ENCODE assay signal across 17 cellular contexts in the genomic region with DNA sequence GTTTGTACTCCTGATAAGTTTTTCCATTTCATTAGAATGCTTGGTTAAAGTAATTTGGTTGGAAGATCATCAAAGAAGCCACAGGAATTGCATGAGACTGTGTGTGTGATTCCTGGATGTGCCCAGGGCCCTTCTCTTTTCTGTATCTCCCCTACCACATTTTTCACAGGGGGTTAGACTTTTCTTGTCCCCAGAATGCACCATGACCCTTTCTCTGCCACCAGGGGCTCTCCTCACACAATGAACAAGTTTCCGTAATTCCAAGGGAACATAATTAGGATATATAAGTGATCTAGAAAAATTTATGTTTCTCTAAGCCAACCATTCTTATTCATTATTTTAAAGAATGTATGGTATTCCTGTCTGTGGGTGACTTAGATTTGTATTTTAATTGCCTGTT.
DNase-seq lines count a peak whose midpoint lies in the region; ATAC-seq, FAIRE-seq and TF ChIP-seq lines count a peak whose summit lies in the region.
"Had no signal": no experiment of that assay in that cellular context is flagged by ENCODE, and none has a peak within 500 bp of the region (broad histone marks: within the 10 kb centered on the region; RNA-seq: fewer than 3 reads in every experiment).

No MANE protein-coding gene starts in this region.

- H3K4me2 ChIP-seq in neural cell (ENCODE audit: low read length), result peak overlapping the region; percentile 38

- no peak for TF ChIP-seq POLR2A in GM18505 (IDR thresholded peaks at IDR 0.05; ENCODE audit: borderline replicate concordance, extremely low read depth, insufficient read depth, insufficient read length)

- no peak for FAIRE-seq in urothelium cell line (lab: Jason Lieb, UNC)
- FAIRE-seq: bronchial epithelial cell had no signal

- no peak for DNase-seq in BJ (ENCODE audit: low read depth)
- DNase-seq in cardiac fibroblast (ENCODE audit: low read depth in 2 of 2), result no peak
- no peak for DNase-seq in RKO (ENCODE audit: low spot score)
- DNase-seq in urothelium cell line (ENCODE audit: low spot score), result no peak
- DNase-seq: activated naive CD4-positive, alpha-beta T cell treated with anti-CD3 and anti-CD28 coated beads for 36 hours; activated T-cell treated with anti-CD3 and anti-CD28 coated beads for 4 hours; CD4-positive, CD25-positive, alpha-beta regulatory T cell; DMS79 treated with DMSO at 0.1 percent for 48 hours; hypothalamus; NCI-H187; ovary had no signal

- TF ChIP-seq CTCF in BJ (IDR thresholded peaks at IDR 0.05; ENCODE audit: insufficient read depth, low read depth, low read length), result peak; percentile 40; the same call in 1 of the 2 replicates
- TF ChIP-seq CTCF in cardiac fibroblast (IDR thresholded peaks at IDR 0.05; ENCODE audit: low read depth, low read length), result peak; percentile 24
- no peak for TF ChIP-seq CTCF in neural cell (IDR thresholded peaks at IDR 0.05; ENCODE audit: poor library complexity, severe bottlenecking)

- H3K27ac ChIP-seq in HUES48 (ENCODE audit: low read depth, low read length) (peak overlapping the region; percentile 46), neural cell (ENCODE audit: low read length) (peak overlapping the region; percentile 91)
- H3K27ac ChIP-seq: ovary, skin epidermis had no signal

- H3K9me3 ChIP-seq in HUES48 (ENCODE audit: control insufficient read depth, insufficient read depth, low read length) (no peaks in the 10 kb centered on the region), neural cell (ENCODE audit: low read length) (no peaks in the 10 kb centered on the region)
- H3K9me3 ChIP-seq: ovary had no signal

- CTCF ChIA-PET in BJ (lab: Yijun Ruan, JAX), result interaction anchor here (0.9 to 1.5 kb wide), 5 partner anchors 9 to 158 kb away, joined by 3 to 4 read pairs (median 3); no protein-coding TSS in a partner anchor

- H3K36me3 ChIP-seq in BJ (ENCODE audit: control insufficient read depth, insufficient read depth, low read length) (no peaks in the 10 kb centered on the region), HUES48 (ENCODE audit: control insufficient read depth, insufficient read depth, low read length) (peaks cover 28% of the 10 kb centered on the region), neural cell (ENCODE audit: insufficient read depth, low read length) (peaks cover 12% of the 10 kb centered on the region)
- H3K36me3 ChIP-seq: ovary had no signal

- H3K4me1 ChIP-seq in HUES48 (ENCODE audit: control insufficient read depth, insufficient read depth, low read length), result peaks cover 43% of the 10 kb centered on the region

- H3K27me3 ChIP-seq in BJ (ENCODE audit: control insufficient read depth, insufficient read depth, low read length) (no peaks in the 10 kb centered on the region), HUES48 (ENCODE audit: control insufficient read depth, insufficient read depth, low read length) (no peaks in the 10 kb centered on the region), neural cell (ENCODE audit: insufficient read depth, low read depth, low read length) (no peaks in the 10 kb centered on the region)
- H3K27me3 ChIP-seq: ovary had no signal

- ATAC-seq in GM18505 (IDR thresholded peaks at IDR 0.05; ENCODE audit: unreplicated experiment) (no peak), HG02610 (IDR thresholded peaks at IDR 0.05; ENCODE audit: unreplicated experiment) (no peak)

- TF ChIP-seq RAD21 in neural cell (conservative IDR thresholded peaks at IDR 0.05), result no peak

- H3K79me2 ChIP-seq in neural cell (replicated peaks; ENCODE audit: insufficient read depth, low read length), result no peaks in the 10 kb centered on the region

- H3F3A ChIP-seq in neural cell (ENCODE audit: insufficient read depth, low read length, poor library complexity, severe bottlenecking), result peaks cover 8% of the 10 kb centered on the region

- no peak overlapping the region for H3K4me3 ChIP-seq in BJ (ENCODE audit: low read depth, low read length)
- H3K4me3 ChIP-seq in HUES48 (ENCODE audit: low read depth, low read length), result no peak overlapping the region
- no peak overlapping the region for H3K4me3 ChIP-seq in cardiac fibroblast (replicated peaks in 1 of 2; ENCODE audit: low read depth in 2 of 2, low read length in 2 of 2)
- peak overlapping the region; percentile 36 for H3K4me3 ChIP-seq in neural cell (ENCODE audit: low read length)
- H3K4me3 ChIP-seq: ovary, skin epidermis had no signal

- H3K9ac ChIP-seq in HUES48 (ENCODE audit: low read depth, low read length) (no peak overlapping the region), neural cell (ENCODE audit: low read length) (peak overlapping the region; percentile 57)

- H2AFZ ChIP-seq in neural cell (ENCODE audit: low read depth, low read length), result no peak overlapping the region

- POLR2A ChIA-PET in BJ (lab: Charles Lee), result interaction anchor here (0.6 kb wide), 1 partner anchor 102 kb away, joined by 3 read pairs; no protein-coding TSS in a partner anchor

- no peaks in the 10 kb centered on the region for H4K20me1 ChIP-seq in neural cell (ENCODE audit: insufficient read depth)

- H3K9me2 ChIP-seq in neural cell (ENCODE audit: insufficient read depth, low read length), result no peaks in the 10 kb centered on the region

- TF ChIP-seq EP300 in neural cell (conservative IDR thresholded peaks at IDR 0.05; ENCODE audit: poor library complexity, severe bottlenecking), result no peak

TF ChIP-seq in neural cell, 6 proteins besides CTCF, POLR2A, EP300 and RAD21:
- TF ChIP-seq EZH2 (IDR thresholded peaks at IDR 0.05; ENCODE audit: borderline replicate concordance, insufficient read depth, low read length, poor library complexity, severe bottlenecking), result no peak
- TF ChIP-seq POLR2AphosphoS5 (IDR thresholded peaks at IDR 0.05), result no peak
- no peak for TF ChIP-seq MXI1 (conservative IDR thresholded peaks at IDR 0.05; ENCODE audit: poor library complexity, severe bottlenecking)
- TF ChIP-seq TAF1 (IDR thresholded peaks at IDR 0.05; ENCODE audit: low read depth), result no peak
- TF ChIP-seq SMC3 (conservative IDR thresholded peaks at IDR 0.05; ENCODE audit: poor library complexity), result no peak
- TF ChIP-seq, protein P1, sequence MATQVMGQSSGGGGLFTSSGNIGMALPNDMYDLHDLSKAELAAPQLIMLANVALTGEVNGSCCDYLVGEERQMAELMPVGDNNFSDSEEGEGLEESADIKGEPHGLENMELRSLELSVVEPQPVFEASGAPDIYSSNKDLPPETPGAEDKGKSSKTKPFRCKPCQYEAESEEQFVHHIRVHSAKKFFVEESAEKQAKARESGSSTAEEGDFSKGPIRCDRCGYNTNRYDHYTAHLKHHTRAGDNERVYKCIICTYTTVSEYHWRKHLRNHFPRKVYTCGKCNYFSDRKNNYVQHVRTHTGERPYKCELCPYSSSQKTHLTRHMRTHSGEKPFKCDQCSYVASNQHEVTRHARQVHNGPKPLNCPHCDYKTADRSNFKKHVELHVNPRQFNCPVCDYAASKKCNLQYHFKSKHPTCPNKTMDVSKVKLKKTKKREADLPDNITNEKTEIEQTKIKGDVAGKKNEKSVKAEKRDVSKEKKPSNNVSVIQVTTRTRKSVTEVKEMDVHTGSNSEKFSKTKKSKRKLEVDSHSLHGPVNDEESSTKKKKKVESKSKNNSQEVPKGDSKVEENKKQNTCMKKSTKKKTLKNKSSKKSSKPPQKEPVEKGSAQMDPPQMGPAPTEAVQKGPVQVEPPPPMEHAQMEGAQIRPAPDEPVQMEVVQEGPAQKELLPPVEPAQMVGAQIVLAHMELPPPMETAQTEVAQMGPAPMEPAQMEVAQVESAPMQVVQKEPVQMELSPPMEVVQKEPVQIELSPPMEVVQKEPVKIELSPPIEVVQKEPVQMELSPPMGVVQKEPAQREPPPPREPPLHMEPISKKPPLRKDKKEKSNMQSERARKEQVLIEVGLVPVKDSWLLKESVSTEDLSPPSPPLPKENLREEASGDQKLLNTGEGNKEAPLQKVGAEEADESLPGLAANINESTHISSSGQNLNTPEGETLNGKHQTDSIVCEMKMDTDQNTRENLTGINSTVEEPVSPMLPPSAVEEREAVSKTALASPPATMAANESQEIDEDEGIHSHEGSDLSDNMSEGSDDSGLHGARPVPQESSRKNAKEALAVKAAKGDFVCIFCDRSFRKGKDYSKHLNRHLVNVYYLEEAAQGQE (IDR thresholded peaks at IDR 0.05; ENCODE audit: borderline replicate concordance), result no peak
